In the genomic region with DNA sequence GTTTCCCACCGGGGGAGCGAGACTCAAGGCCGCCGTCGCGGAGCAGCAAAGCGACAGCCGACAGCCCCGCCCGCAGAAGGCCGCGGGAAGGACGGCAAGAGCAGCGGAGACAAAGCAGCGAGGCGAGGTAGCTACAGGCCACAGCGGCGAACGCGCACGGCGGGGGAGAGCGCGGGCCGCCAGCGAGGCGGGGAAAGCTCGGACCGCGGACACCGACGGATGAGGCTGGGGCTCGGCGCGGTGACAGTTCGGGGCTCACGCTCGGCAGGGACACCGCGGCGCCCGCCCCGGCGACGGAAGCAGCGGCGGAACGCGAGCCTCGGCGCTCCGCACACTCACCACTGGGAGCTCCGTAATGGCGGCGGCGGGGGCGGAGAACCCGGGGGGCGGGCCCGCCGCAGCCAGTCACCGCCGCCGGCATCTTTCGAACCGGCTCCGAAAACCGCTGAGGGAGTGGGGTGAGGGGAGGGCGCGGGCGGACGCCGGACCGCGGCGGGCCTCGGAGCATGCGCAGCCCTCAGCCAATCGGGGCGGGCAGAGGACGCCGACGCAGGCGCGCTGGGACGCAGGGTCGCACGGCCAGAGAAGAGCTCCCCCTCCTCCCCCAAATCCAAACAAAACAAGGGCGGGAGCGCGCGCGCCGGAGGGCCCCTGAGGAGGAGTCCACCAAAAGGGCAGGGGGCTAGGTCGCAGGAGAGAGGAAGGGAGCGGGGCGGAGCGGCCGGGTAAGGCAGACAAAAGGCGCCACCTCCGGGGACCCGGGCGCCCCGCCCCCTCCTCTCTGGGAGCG, we compare ENCODE assay signal across 8 cellular contexts. TPM values are rescaled to one million over a fixed set of nuclear protein-coding genes. Genes with fewer than 3 reads are reported as not detected.
DNase-seq lines count a peak whose midpoint lies in the region; ATAC-seq and TF ChIP-seq lines count a peak whose summit lies in the region.

No MANE protein-coding gene starts in this region.

- H3K4me3 ChIP-seq in prostate gland (peak overlapping the region; percentile 97), urinary bladder (ENCODE audit: low read depth, low read length) (peak overlapping the region; percentile 76)

- peaks cover 11% of the 10 kb centered on the region for H3K4me1 ChIP-seq in prostate gland (replicated peaks)
- H3K4me1 ChIP-seq in urinary bladder (ENCODE audit: insufficient read depth): no peaks in the 10 kb centered on the region

- peak in 3 of 4 experiments; percentile 3 to 19 (median 5) for TF ChIP-seq CTCF in prostate gland (IDR thresholded peaks at IDR 0.05)

- no peaks in the 10 kb centered on the region for H3K9me3 ChIP-seq in prostate gland

- DNase-seq in NCI-H146 treated with DMSO at 0.1 percent for 48 hours (lab: John Stamatoyannopoulos, UW; ENCODE audit: unreplicated experiment) (peak; percentile 84), T-helper 1 cell (peak; percentile 92 to 97 (median 94)), amygdala (lab: John Stamatoyannopoulos, UW) (peak; percentile 51 to 97 (median 88)), left ventricle myocardium superior (peak; percentile 97), prostate gland (ENCODE audit: low spot score) (peak; percentile 93)

- H3K27me3 ChIP-seq in prostate gland (replicated peaks; ENCODE audit: insufficient read depth): no peaks in the 10 kb centered on the region

- under 1% methylated on average over 101 of the region's 105 CpGs for WGBS in prostate gland
- WGBS in urinary bladder: under 1% methylated on average over 100 of the region's 105 CpGs

- H3K27ac ChIP-seq in prostate gland (peak overlapping the region; percentile 99), urinary bladder (ENCODE audit: low read depth) (peak overlapping the region; percentile 99)

- TF ChIP-seq POLR2A in GM15510 (IDR thresholded peaks at IDR 0.05; ENCODE audit: borderline replicate concordance, extremely low read depth, insufficient read length) (peak; percentile 86), prostate gland (IDR thresholded peaks at IDR 0.05) (peak; percentile 84)

- peak; percentile 69 for ATAC-seq in HG02884 (IDR thresholded peaks at IDR 0.05; ENCODE audit: unreplicated experiment)
- peak; percentile 94 for ATAC-seq in left ventricle myocardium superior

- no peaks in the 10 kb centered on the region for H3K36me3 ChIP-seq in prostate gland
- no peaks in the 10 kb centered on the region for H3K36me3 ChIP-seq in urinary bladder (ENCODE audit: insufficient read depth)

- intact Hi-C loops in left ventricle myocardium superior (cut with micrococcal nuclease): no loop called here
- intact Hi-C loops in prostate gland (cut with DNase I): loop anchor here (5.0 to 10.0 kb wide), 3 partner anchors 52 to 391 kb away; partner anchors contain the start of genes EIF4G3 and SH2D5

RNA-seq across cellular contexts. Expression of gene HP1BP3, which starts 0.6 kb away (rescaled TPM):
- total RNA-seq in left ventricle myocardium superior (121 TPM), prostate gland (100 to 1,000 TPM; 156 to 252 TPM), urinary bladder (385 TPM)
- 186 TPM for polyA plus RNA-seq in urinary bladder

RNA-seq across cellular contexts. Expression of gene SH2D5, which starts 54.0 kb away (rescaled TPM):
- total RNA-seq in left ventricle myocardium superior: not detected
- 1 to 10 TPM in 1 of 2 donors, not detected in 1; 2.2 TPM for total RNA-seq in prostate gland
- not detected for total RNA-seq in urinary bladder
- polyA plus RNA-seq in urinary bladder: 0.10 TPM

Comparison
In these comparisons a context has a peak if more than half of its experiments do, and no peak if none do; other contexts are left out.
1. Peak in every context shown above with its lines: DNase-seq, ATAC-seq, H3K4me3 ChIP-seq and H3K27ac ChIP-seq.